1 cellular context compared by ENCODE assay signal in the genomic region with DNA sequence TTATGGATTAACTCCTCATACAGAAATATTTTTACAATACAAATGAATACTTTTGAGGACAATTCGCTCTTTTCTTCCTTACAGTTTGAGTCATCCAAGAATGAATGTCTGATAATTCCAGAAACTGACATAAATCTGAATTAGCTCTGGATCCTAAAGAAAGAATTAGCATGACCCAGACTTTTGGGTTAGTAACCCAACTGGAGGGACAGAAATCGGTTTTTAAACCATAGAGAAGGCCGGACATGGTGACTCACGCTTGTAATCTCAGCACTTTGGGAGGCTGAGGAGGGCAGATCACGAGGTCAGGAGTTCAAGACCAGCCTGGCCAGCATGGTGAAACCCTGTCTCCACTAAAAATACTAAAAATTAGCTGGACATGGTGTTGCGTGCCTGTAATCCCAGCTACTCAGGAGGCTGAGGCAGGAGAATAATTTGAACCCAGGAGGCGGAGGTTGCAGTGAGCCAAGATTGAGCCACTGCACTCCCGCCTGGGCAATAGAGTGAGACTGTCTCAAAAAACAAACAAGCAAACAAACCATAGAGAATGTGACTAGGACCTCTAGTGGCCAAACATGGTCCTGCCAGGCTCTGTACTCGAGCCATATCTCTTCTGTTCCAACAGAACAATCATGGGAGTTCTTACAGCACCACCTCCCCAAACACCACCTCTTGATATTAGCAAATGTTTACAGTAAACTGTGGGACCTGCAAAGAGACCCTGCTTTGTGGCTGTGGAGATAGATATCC.
TF ChIP-seq lines count a peak whose summit lies in the region.

No MANE protein-coding gene starts in this region.

TF ChIP-seq in HepG2, 621 proteins besides CTCF, POLR2A, EP300 and RAD21 (continued from another document and continues in another):
- TF ChIP-seq, protein P1, sequence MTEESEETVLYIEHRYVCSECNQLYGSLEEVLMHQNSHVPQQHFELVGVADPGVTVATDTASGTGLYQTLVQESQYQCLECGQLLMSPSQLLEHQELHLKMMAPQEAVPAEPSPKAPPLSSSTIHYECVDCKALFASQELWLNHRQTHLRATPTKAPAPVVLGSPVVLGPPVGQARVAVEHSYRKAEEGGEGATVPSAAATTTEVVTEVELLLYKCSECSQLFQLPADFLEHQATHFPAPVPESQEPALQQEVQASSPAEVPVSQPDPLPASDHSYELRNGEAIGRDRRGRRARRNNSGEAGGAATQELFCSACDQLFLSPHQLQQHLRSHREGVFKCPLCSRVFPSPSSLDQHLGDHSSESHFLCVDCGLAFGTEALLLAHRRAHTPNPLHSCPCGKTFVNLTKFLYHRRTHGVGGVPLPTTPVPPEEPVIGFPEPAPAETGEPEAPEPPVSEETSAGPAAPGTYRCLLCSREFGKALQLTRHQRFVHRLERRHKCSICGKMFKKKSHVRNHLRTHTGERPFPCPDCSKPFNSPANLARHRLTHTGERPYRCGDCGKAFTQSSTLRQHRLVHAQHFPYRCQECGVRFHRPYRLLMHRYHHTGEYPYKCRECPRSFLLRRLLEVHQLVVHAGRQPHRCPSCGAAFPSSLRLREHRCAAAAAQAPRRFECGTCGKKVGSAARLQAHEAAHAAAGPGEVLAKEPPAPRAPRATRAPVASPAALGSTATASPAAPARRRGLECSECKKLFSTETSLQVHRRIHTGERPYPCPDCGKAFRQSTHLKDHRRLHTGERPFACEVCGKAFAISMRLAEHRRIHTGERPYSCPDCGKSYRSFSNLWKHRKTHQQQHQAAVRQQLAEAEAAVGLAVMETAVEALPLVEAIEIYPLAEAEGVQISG (CRISPR knock-in tag; IDR thresholded peaks at IDR 0.05) = peak; percentile 94
- TF ChIP-seq RELA (CRISPR knock-in tag; IDR thresholded peaks at IDR 0.05) = no peak
- no peak for TF ChIP-seq ZKSCAN1 (IDR thresholded peaks at IDR 0.05; ENCODE audit: low read length)
- TF ChIP-seq ZNF431 (CRISPR knock-in tag; IDR thresholded peaks at IDR 0.05; ENCODE audit: borderline replicate concordance, low read depth) = peak; percentile 63; the same call in 1 of the 2 replicates
- TF ChIP-seq GPN1 (CRISPR knock-in tag; IDR thresholded peaks at IDR 0.05; ENCODE audit: borderline replicate concordance) = no peak
- TF ChIP-seq, protein P2, sequence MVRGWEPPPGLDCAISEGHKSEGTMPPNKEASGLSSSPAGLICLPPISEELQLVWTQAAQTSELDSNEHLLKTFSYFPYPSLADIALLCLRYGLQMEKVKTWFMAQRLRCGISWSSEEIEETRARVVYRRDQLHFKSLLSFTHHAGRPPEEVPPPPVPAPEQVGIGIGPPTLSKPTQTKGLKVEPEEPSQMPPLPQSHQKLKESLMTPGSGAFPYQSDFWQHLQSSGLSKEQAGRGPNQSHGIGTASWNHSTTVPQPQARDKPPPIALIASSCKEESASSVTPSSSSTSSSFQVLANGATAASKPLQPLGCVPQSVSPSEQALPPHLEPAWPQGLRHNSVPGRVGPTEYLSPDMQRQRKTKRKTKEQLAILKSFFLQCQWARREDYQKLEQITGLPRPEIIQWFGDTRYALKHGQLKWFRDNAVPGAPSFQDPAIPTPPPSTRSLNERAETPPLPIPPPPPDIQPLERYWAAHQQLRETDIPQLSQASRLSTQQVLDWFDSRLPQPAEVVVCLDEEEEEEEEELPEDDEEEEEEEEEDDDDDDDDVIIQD (CRISPR knock-in tag; IDR thresholded peaks at IDR 0.05; ENCODE audit: low read depth) = peak; percentile 65; the same call in 1 of the 2 replicates
- TF ChIP-seq ZNF121 (CRISPR knock-in tag; IDR thresholded peaks at IDR 0.05) = peak; percentile 94
- TF ChIP-seq RBFOX2 (IDR thresholded peaks at IDR 0.05; ENCODE audit: low read depth, low read length) = no peak
- no peak for TF ChIP-seq ZNF652 (CRISPR knock-in tag; IDR thresholded peaks at IDR 0.05; ENCODE audit: borderline replicate concordance, low read depth)
- TF ChIP-seq, protein P3, sequence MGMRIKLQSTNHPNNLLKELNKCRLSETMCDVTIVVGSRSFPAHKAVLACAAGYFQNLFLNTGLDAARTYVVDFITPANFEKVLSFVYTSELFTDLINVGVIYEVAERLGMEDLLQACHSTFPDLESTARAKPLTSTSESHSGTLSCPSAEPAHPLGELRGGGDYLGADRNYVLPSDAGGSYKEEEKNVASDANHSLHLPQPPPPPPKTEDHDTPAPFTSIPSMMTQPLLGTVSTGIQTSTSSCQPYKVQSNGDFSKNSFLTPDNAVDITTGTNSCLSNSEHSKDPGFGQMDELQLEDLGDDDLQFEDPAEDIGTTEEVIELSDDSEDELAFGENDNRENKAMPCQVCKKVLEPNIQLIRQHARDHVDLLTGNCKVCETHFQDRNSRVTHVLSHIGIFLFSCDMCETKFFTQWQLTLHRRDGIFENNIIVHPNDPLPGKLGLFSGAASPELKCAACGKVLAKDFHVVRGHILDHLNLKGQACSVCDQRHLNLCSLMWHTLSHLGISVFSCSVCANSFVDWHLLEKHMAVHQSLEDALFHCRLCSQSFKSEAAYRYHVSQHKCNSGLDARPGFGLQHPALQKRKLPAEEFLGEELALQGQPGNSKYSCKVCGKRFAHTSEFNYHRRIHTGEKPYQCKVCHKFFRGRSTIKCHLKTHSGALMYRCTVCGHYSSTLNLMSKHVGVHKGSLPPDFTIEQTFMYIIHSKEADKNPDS (CRISPR knock-in tag; IDR thresholded peaks at IDR 0.05) = no peak
- TF ChIP-seq, protein P4, sequence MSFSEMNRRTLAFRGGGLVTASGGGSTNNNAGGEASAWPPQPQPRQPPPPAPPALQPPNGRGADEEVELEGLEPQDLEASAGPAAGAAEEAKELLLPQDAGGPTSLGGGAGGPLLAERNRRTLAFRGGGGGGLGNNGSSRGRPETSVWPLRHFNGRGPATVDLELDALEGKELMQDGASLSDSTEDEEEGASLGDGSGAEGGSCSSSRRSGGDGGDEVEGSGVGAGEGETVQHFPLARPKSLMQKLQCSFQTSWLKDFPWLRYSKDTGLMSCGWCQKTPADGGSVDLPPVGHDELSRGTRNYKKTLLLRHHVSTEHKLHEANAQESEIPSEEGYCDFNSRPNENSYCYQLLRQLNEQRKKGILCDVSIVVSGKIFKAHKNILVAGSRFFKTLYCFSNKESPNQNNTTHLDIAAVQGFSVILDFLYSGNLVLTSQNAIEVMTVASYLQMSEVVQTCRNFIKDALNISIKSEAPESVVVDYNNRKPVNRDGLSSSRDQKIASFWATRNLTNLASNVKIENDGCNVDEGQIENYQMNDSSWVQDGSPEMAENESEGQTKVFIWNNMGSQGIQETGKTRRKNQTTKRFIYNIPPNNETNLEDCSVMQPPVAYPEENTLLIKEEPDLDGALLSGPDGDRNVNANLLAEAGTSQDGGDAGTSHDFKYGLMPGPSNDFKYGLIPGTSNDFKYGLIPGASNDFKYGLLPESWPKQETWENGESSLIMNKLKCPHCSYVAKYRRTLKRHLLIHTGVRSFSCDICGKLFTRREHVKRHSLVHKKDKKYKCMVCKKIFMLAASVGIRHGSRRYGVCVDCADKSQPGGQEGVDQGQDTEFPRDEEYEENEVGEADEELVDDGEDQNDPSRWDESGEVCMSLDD (CRISPR knock-in tag; IDR thresholded peaks at IDR 0.05; ENCODE audit: borderline replicate concordance) = no peak
- no peak for TF ChIP-seq ZNF354B (CRISPR knock-in tag; IDR thresholded peaks at IDR 0.05)
- no peak for TF ChIP-seq ZNF644 (CRISPR knock-in tag; IDR thresholded peaks at IDR 0.05; ENCODE audit: low read depth)
- TF ChIP-seq, protein P5, sequence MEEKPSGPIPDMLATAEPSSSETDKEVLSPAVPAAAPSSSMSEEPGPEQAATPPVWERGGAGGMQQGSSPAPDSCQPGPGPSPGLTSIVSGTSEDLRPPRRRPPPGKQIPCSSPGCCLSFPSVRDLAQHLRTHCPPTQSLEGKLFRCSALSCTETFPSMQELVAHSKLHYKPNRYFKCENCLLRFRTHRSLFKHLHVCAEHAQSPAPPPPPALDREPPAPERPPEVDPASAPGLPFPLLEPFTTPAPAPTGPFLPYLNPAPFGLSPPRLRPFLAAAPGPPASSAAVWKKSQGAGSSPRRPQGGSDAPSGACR (CRISPR knock-in tag; IDR thresholded peaks at IDR 0.05) = no peak
- TF ChIP-seq HOXA9 (CRISPR knock-in tag; IDR thresholded peaks at IDR 0.05; ENCODE audit: borderline replicate concordance) = no peak
- no peak for TF ChIP-seq ZNF556 (CRISPR knock-in tag; IDR thresholded peaks at IDR 0.05; ENCODE audit: borderline replicate concordance)
- TF ChIP-seq SMAD1 (CRISPR knock-in tag; IDR thresholded peaks at IDR 0.05; ENCODE audit: borderline replicate concordance, low read depth) = no peak
- TF ChIP-seq EZH2 (conservative IDR thresholded peaks at IDR 0.05; ENCODE audit: low read depth, low read length) = no peak
- TF ChIP-seq SRSF9 (IDR thresholded peaks at IDR 0.05; ENCODE audit: borderline replicate concordance, insufficient read depth, low read depth, low read length, poor library complexity, severe bottlenecking) = no peak
- TF ChIP-seq ZNF136 (CRISPR knock-in tag; IDR thresholded peaks at IDR 0.05; ENCODE audit: low read depth) = no peak
- TF ChIP-seq TBX3 (IDR thresholded peaks at IDR 0.05; ENCODE audit: borderline replicate concordance) = no peak
- TF ChIP-seq, protein P6, sequence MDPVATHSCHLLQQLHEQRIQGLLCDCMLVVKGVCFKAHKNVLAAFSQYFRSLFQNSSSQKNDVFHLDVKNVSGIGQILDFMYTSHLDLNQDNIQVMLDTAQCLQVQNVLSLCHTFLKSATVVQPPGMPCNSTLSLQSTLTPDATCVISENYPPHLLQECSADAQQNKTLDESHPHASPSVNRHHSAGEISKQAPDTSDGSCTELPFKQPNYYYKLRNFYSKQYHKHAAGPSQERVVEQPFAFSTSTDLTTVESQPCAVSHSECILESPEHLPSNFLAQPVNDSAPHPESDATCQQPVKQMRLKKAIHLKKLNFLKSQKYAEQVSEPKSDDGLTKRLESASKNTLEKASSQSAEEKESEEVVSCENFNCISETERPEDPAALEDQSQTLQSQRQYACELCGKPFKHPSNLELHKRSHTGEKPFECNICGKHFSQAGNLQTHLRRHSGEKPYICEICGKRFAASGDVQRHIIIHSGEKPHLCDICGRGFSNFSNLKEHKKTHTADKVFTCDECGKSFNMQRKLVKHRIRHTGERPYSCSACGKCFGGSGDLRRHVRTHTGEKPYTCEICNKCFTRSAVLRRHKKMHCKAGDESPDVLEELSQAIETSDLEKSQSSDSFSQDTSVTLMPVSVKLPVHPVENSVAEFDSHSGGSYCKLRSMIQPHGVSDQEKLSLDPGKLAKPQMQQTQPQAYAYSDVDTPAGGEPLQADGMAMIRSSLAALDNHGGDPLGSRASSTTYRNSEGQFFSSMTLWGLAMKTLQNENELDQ (CRISPR knock-in tag; IDR thresholded peaks at IDR 0.05; ENCODE audit: borderline replicate concordance) = no peak
- TF ChIP-seq, protein P7, sequence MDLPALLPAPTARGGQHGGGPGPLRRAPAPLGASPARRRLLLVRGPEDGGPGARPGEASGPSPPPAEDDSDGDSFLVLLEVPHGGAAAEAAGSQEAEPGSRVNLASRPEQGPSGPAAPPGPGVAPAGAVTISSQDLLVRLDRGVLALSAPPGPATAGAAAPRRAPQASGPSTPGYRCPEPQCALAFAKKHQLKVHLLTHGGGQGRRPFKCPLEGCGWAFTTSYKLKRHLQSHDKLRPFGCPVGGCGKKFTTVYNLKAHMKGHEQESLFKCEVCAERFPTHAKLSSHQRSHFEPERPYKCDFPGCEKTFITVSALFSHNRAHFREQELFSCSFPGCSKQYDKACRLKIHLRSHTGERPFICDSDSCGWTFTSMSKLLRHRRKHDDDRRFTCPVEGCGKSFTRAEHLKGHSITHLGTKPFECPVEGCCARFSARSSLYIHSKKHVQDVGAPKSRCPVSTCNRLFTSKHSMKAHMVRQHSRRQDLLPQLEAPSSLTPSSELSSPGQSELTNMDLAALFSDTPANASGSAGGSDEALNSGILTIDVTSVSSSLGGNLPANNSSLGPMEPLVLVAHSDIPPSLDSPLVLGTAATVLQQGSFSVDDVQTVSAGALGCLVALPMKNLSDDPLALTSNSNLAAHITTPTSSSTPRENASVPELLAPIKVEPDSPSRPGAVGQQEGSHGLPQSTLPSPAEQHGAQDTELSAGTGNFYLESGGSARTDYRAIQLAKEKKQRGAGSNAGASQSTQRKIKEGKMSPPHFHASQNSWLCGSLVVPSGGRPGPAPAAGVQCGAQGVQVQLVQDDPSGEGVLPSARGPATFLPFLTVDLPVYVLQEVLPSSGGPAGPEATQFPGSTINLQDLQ (CRISPR knock-in tag; IDR thresholded peaks at IDR 0.05) = no peak
- TF ChIP-seq SMYD3 (CRISPR knock-in tag; IDR thresholded peaks at IDR 0.05) = no peak
- no peak for TF ChIP-seq ZNF205 (CRISPR knock-in tag; IDR thresholded peaks at IDR 0.05)
- TF ChIP-seq SOX6 (IDR thresholded peaks at IDR 0.05) = no peak
- TF ChIP-seq SOX6 (CRISPR knock-in tag; IDR thresholded peaks at IDR 0.05) = 0 out of 2 replicates have a peak, but pooled peaks have one; percentile 18
- no peak for TF ChIP-seq ZSCAN30 (CRISPR knock-in tag; IDR thresholded peaks at IDR 0.05)
- TF ChIP-seq RBAK (CRISPR knock-in tag; IDR thresholded peaks at IDR 0.05) = no peak
- TF ChIP-seq ARID2 (CRISPR knock-in tag; IDR thresholded peaks at IDR 0.05; ENCODE audit: borderline replicate concordance) = no peak
- no peak for TF ChIP-seq ZNF274 (CRISPR knock-in tag; IDR thresholded peaks at IDR 0.05)
- no peak for TF ChIP-seq ZNF326 (CRISPR knock-in tag; IDR thresholded peaks at IDR 0.05; ENCODE audit: borderline replicate concordance)
- TF ChIP-seq, protein P8, sequence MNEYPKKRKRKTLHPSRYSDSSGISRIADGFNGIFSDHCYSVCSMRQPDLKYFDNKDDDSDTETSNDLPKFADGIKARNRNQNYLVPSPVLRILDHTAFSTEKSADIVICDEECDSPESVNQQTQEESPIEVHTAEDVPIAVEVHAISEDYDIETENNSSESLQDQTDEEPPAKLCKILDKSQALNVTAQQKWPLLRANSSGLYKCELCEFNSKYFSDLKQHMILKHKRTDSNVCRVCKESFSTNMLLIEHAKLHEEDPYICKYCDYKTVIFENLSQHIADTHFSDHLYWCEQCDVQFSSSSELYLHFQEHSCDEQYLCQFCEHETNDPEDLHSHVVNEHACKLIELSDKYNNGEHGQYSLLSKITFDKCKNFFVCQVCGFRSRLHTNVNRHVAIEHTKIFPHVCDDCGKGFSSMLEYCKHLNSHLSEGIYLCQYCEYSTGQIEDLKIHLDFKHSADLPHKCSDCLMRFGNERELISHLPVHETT (CRISPR knock-in tag; conservative IDR thresholded peaks at IDR 0.05) = no peak
- TF ChIP-seq, protein P9, sequence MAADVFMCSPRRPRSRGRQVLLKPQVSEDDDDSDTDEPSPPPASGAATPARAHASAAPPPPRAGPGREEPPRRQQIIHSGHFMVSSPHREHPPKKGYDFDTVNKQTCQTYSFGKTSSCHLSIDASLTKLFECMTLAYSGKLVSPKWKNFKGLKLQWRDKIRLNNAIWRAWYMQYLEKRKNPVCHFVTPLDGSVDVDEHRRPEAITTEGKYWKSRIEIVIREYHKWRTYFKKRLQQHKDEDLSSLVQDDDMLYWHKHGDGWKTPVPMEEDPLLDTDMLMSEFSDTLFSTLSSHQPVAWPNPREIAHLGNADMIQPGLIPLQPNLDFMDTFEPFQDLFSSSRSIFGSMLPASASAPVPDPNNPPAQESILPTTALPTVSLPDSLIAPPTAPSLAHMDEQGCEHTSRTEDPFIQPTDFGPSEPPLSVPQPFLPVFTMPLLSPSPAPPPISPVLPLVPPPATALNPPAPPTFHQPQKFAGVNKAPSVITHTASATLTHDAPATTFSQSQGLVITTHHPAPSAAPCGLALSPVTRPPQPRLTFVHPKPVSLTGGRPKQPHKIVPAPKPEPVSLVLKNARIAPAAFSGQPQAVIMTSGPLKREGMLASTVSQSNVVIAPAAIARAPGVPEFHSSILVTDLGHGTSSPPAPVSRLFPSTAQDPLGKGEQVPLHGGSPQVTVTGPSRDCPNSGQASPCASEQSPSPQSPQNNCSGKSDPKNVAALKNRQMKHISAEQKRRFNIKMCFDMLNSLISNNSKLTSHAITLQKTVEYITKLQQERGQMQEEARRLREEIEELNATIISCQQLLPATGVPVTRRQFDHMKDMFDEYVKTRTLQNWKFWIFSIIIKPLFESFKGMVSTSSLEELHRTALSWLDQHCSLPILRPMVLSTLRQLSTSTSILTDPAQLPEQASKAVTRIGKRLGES (CRISPR knock-in tag; IDR thresholded peaks at IDR 0.05; ENCODE audit: borderline replicate concordance) = no peak
- TF ChIP-seq FOXA3 (CRISPR knock-in tag; IDR thresholded peaks at IDR 0.05) = peak; percentile 52
- TF ChIP-seq PRMT3 (CRISPR knock-in tag; IDR thresholded peaks at IDR 0.05; ENCODE audit: borderline replicate concordance, low read depth) = no peak
